In the genomic region with DNA sequence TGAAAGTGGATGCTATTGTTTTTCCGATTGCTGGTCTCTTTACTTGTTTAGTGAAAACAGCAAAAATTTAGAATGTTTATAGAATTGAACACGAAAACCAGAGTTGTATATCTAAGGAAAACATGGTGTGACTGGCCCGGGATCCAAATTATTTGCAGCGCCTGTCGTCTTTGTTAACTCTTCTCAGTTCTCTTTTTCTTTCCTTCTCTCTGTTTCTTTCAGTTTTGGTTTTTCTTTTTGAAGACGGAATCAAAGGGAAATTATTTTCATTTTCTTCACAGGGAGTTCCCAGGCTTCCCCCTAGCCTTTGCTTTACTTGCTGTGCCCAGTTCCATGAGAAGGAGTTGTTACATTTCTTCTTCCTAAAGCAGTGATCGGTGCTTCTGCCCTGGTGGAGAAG, we compare ENCODE assay signal across 21 cellular contexts.
DNase-seq lines count a peak whose midpoint lies in the region; ATAC-seq, FAIRE-seq and TF ChIP-seq lines count a peak whose summit lies in the region.
"Had no signal": no experiment of that assay in that cellular context is flagged by ENCODE, and none has a peak within 500 bp of the region (broad histone marks: within the 10 kb centered on the region; RNA-seq: fewer than 3 reads in every experiment).

No MANE protein-coding gene starts in this region.

- no peak for DNase-seq in GM18507 (ENCODE audit: extremely low spot score, insufficient read length, low read depth)
- DNase-seq in hepatocyte (ENCODE audit: low spot score) = no peak
- no peak for DNase-seq in prostate gland (ENCODE audit: low spot score)
- DNase-seq in activated CD4-positive, alpha-beta T cell treated with anti-CD3 and anti-CD28 coated beads for 48 hours = no peak
- no peak for DNase-seq in NCI-H146 treated with DMSO at 0.1 percent for 48 hours (lab: John Stamatoyannopoulos, UW; ENCODE audit: unreplicated experiment)
- no peak for DNase-seq in effector CD8-positive, alpha-beta T cell (lab: John Stamatoyannopoulos, UW)
- DNase-seq: activated CD8-positive, alpha-beta memory T cell treated with anti-CD3 and anti-CD28 coated beads, Interleukin-2, amount 50 U/mL, for 48 hours; activated effector memory CD4-positive, alpha-beta T cell treated with anti-CD3 and anti-CD28 coated beads, Interleukin-2, amount 50 U/mL, for 16 hours; CD4-positive, alpha-beta memory T cell; dermis blood vessel endothelial cell; erythroblast; GDM1; left colon; NCI-H187 treated with DMSO at 0.1 percent for 48 hours; NCI-H774; OCI-M1; SHP77 treated with DMSO at 0.1 percent for 48 hours; T-helper 1 cell had no signal

- H3K9me3 ChIP-seq in hepatocyte (ENCODE audit: low read depth) (no peaks in the 10 kb centered on the region), prostate gland (no peaks in the 10 kb centered on the region)

- intact Hi-C loops in prostate gland (cut with DNase I) = no loop called here

- no peaks in the 10 kb centered on the region for H3K36me3 ChIP-seq in hepatocyte (replicated peaks; ENCODE audit: insufficient read depth, low read depth)
- H3K36me3 ChIP-seq in prostate gland = no peaks in the 10 kb centered on the region

- H3K27me3 ChIP-seq in hepatocyte = no peaks in the 10 kb centered on the region
- H3K27me3 ChIP-seq in prostate gland (replicated peaks; ENCODE audit: insufficient read depth) = no peaks in the 10 kb centered on the region

- peaks cover 77% of the 10 kb centered on the region for H3K79me2 ChIP-seq in hepatocyte

- no peaks in the 10 kb centered on the region for H3K9me2 ChIP-seq in hepatocyte (replicated peaks; ENCODE audit: insufficient read depth)

- H2AFZ ChIP-seq in hepatocyte = no peak overlapping the region

- peaks cover 13% of the 10 kb centered on the region for H4K20me1 ChIP-seq in hepatocyte (ENCODE audit: insufficient read depth, poor library complexity, severe bottlenecking)

- 79% methylated on average over 7 of the region's 7 CpGs for WGBS in hepatocyte (ENCODE audit: low lambda C conversion rate, missing lambda C conversion rate)
- WGBS in prostate gland = 25% methylated on average over 7 of the region's 7 CpGs

- no peak overlapping the region for H3K4me3 ChIP-seq in hepatocyte
- H3K4me3 ChIP-seq in prostate gland = no peak overlapping the region

- no peak for TF ChIP-seq CTCF in VCaP (conservative IDR thresholded peaks at IDR 0.05)
- no peak for TF ChIP-seq CTCF in hepatocyte (IDR thresholded peaks at IDR 0.05; ENCODE audit: poor library complexity)
- no peak for TF ChIP-seq CTCF in prostate gland (IDR thresholded peaks at IDR 0.05)

- H3K27ac ChIP-seq in VCaP = peak overlapping the region; percentile 81
- H3K27ac ChIP-seq in hepatocyte = peak overlapping the region; percentile 7
- H3K27ac ChIP-seq in prostate gland = peak overlapping the region; percentile 43 to 67

- H3K4me1 ChIP-seq in hepatocyte (ENCODE audit: insufficient read depth) (peaks cover 4% of the 10 kb centered on the region), prostate gland (replicated peaks) (no peaks in the 10 kb centered on the region)

- ATAC-seq in HG02678 (IDR thresholded peaks at IDR 0.05; ENCODE audit: unreplicated experiment) = no peak
- ATAC-seq: left colon had no signal

- peak; percentile 70 for FAIRE-seq in GM18507 (lab: Jason Lieb, UNC)
- FAIRE-seq: H54 had no signal

- TF ChIP-seq POLR2A in prostate gland (IDR thresholded peaks at IDR 0.05) = no peak

- H3K4me2 ChIP-seq in hepatocyte = peak overlapping the region; percentile 5

Comparison
In these comparisons a context has a peak if more than half of its experiments do, and no peak if none do; other contexts are left out.
1. H3K27ac ChIP-seq: peak in every context shown above with its lines; median percentile 81 in VCaP; 55 in prostate gland; 7 in hepatocyte.